1 cellular context compared by ENCODE assay signal in genomic region chr1:28897789-28898188, GRCh38.
TF ChIP-seq lines count a peak whose summit lies in the region.

No MANE protein-coding gene starts in this region.

TF ChIP-seq in IMR-90, 13 proteins besides CTCF, POLR2A, EP300 and RAD21:
- TF ChIP-seq ELK1 (IDR thresholded peaks at IDR 0.05; ENCODE audit: borderline replicate concordance, low read depth, low read length) = no peak
- TF ChIP-seq RFX5 (IDR thresholded peaks at IDR 0.05; ENCODE audit: low read depth, low read length) = no peak
- no peak for TF ChIP-seq NFE2L2 (IDR thresholded peaks at IDR 0.05; ENCODE audit: low read depth, low read length)
- no peak for TF ChIP-seq MXI1 (IDR thresholded peaks at IDR 0.05; ENCODE audit: borderline replicate concordance, low read depth, low read length)
- TF ChIP-seq, protein P1, sequence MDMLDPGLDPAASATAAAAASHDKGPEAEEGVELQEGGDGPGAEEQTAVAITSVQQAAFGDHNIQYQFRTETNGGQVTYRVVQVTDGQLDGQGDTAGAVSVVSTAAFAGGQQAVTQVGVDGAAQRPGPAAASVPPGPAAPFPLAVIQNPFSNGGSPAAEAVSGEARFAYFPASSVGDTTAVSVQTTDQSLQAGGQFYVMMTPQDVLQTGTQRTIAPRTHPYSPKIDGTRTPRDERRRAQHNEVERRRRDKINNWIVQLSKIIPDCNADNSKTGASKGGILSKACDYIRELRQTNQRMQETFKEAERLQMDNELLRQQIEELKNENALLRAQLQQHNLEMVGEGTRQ (IDR thresholded peaks at IDR 0.05; ENCODE audit: low read depth, low read length) = no peak
- no peak for TF ChIP-seq FOS (IDR thresholded peaks at IDR 0.05; ENCODE audit: low read depth, low read length)
- no peak for TF ChIP-seq CHD1 (IDR thresholded peaks at IDR 0.05; ENCODE audit: low read depth, low read length)
- no peak for TF ChIP-seq MAFK (IDR thresholded peaks at IDR 0.05; ENCODE audit: low read depth, low read length)
- TF ChIP-seq MAZ (IDR thresholded peaks at IDR 0.05; ENCODE audit: borderline replicate concordance, low read depth, low read length) = no peak
- no peak for TF ChIP-seq SMC3 (IDR thresholded peaks at IDR 0.05; ENCODE audit: low read depth, low read length)
- TF ChIP-seq BHLHE40 (IDR thresholded peaks at IDR 0.05; ENCODE audit: low read depth, low read length) = no peak
- TF ChIP-seq CEBPB (IDR thresholded peaks at IDR 0.05; ENCODE audit: low read depth, low read length) = no peak
- no peak for TF ChIP-seq RCOR1 (IDR thresholded peaks at IDR 0.05; ENCODE audit: insufficient replicate concordance, low read length)
